Comparison of ENCODE assay signal across 15 cellular contexts in genomic region chr6:151140767-151141166, GRCh38.
DNase-seq lines count a peak whose midpoint lies in the region; ATAC-seq and TF ChIP-seq lines count a peak whose summit lies in the region.
"Had no signal": no experiment of that assay in that cellular context is flagged by ENCODE, and none has a peak within 500 bp of the region (broad histone marks: within the 10 kb centered on the region; RNA-seq: fewer than 3 reads in every experiment).

No MANE protein-coding gene starts in this region.

- no peaks in the 10 kb centered on the region for H3K36me3 ChIP-seq in upper lobe of left lung
- no peaks in the 10 kb centered on the region for H3K36me3 ChIP-seq in naive thymus-derived CD4-positive, alpha-beta T cell (ENCODE audit: control insufficient read depth in 2 of 3, insufficient read depth in 3 of 3, low read length in 3 of 3)
- H3K36me3 ChIP-seq: HAP-1 had no signal

- POLR2A ChIA-PET in naive thymus-derived CD4-positive, alpha-beta T cell (lab: Charles Lee): no interaction called here

- ATAC-seq in Right ventricle myocardium inferior (peak; percentile 63), left cardiac atrium (peak; percentile 38 to 70), upper lobe of left lung (ENCODE audit: low FRiP score in 2 of 2) (no peak)
- ATAC-seq in naive thymus-derived CD4-positive, alpha-beta T cell: no peak
- ATAC-seq: A549 had no signal

- no peak overlapping the region for H3K4me3 Mint-ChIP-seq in nephron
- no peak overlapping the region for H3K4me3 Mint-ChIP-seq in naive thymus-derived CD4-positive, alpha-beta T cell
- H3K4me3 Mint-ChIP-seq: CD4-positive, alpha-beta T cell had no signal

- WGBS in upper lobe of left lung, 2 donors: 97 to 100% methylated on average over 3 of the region's 3 CpGs

- H3K27ac ChIP-seq in upper lobe of left lung: no peak overlapping the region
- H3K27ac ChIP-seq in naive thymus-derived CD4-positive, alpha-beta T cell (ENCODE audit: low read depth, low read length): no peak overlapping the region
- H3K27ac ChIP-seq: 22Rv1, A549, C4-2B, GM23248 had no signal

- H3K27me3 Mint-ChIP-seq in nephron (ENCODE audit: low read depth): peaks cover 3% of the 10 kb centered on the region
- peaks cover 0 to 12% (median 5%) of the 10 kb centered on the region in 5 donors for H3K27me3 Mint-ChIP-seq in naive thymus-derived CD4-positive, alpha-beta T cell

- intact Hi-C loops in Right ventricle myocardium inferior (cut with DNase I): loop anchor here (10.0 kb wide), 2 partner anchors 126 to 184 kb away; no protein-coding TSS in a partner anchor
- intact Hi-C loops in cardiac septum (cut with DNase I): no loop called here
- intact Hi-C loops in left cardiac atrium (cut with DNase I): no loop called here
- intact Hi-C loops in naive thymus-derived CD4-positive, alpha-beta T cell (cut with micrococcal nuclease): no loop called here

- H3K9me3 Mint-ChIP-seq in nephron: no peaks in the 10 kb centered on the region
- H3K9me3 Mint-ChIP-seq in naive thymus-derived CD4-positive, alpha-beta T cell: no peaks in the 10 kb centered on the region
- H3K9me3 Mint-ChIP-seq: CD4-positive, alpha-beta T cell had no signal

- H3K36me3 Mint-ChIP-seq in nephron (ENCODE audit: low read depth): no peaks in the 10 kb centered on the region
- no peaks in the 10 kb centered on the region for H3K36me3 Mint-ChIP-seq in naive thymus-derived CD4-positive, alpha-beta T cell

- no peak for TF ChIP-seq EP300 in upper lobe of left lung (IDR thresholded peaks at IDR 0.05)

- H3K27ac Mint-ChIP-seq in nephron: peak overlapping the region; percentile 62 to 84 (median 79)
- no peak overlapping the region for H3K27ac Mint-ChIP-seq in naive thymus-derived CD4-positive, alpha-beta T cell
- H3K27ac Mint-ChIP-seq: CD4-positive, alpha-beta T cell had no signal

- peaks cover 0 to 14% (median 10%) of the 10 kb centered on the region in 4 donors for H3K4me1 ChIP-seq in upper lobe of left lung
- H3K4me1 ChIP-seq in naive thymus-derived CD4-positive, alpha-beta T cell (ENCODE audit: control insufficient read depth in 2 of 2, insufficient read depth in 2 of 2, low read length in 2 of 2): no peaks in the 10 kb centered on the region
- H3K4me1 ChIP-seq: A549, Caco-2 had no signal

- H3K4me1 Mint-ChIP-seq in nephron: peaks cover 72% of the 10 kb centered on the region
- no peaks in the 10 kb centered on the region for H3K4me1 Mint-ChIP-seq in naive thymus-derived CD4-positive, alpha-beta T cell

- DNase-seq in Right ventricle myocardium inferior (ENCODE audit: missing footprints) (no peak), cardiac septum (ENCODE audit: low spot score) (no peak), left cardiac atrium (no peak), T1000 (lab: John Stamatoyannopoulos, UW) (no peak), upper lobe of left lung (no peak)
- DNase-seq in naive thymus-derived CD4-positive, alpha-beta T cell: no peak
- DNase-seq: AML-193; Caco-2; CD4-positive, alpha-beta T cell; GM23248 had no signal

- no peak for TF ChIP-seq POLR2A in upper lobe of left lung (IDR thresholded peaks at IDR 0.05)

- H3K4me3 ChIP-seq in upper lobe of left lung: no peak overlapping the region
- no peak overlapping the region for H3K4me3 ChIP-seq in naive thymus-derived CD4-positive, alpha-beta T cell (ENCODE audit: low read length)
- H3K4me3 ChIP-seq: A549, GM23248, HAP-1 had no signal

- TF ChIP-seq CTCF in nephron (IDR thresholded peaks at IDR 0.05; ENCODE audit: unreplicated experiment in 3 of 3) (no peak), upper lobe of left lung (IDR thresholded peaks at IDR 0.05) (no peak)

- CTCF ChIA-PET in naive thymus-derived CD4-positive, alpha-beta T cell (lab: Charles Lee): no interaction called here

- no peaks in the 10 kb centered on the region for H3K27me3 ChIP-seq in upper lobe of left lung
- no peaks in the 10 kb centered on the region for H3K27me3 ChIP-seq in naive thymus-derived CD4-positive, alpha-beta T cell (ENCODE audit: control insufficient read depth in 2 of 2, insufficient read depth in 2 of 2, low read length in 2 of 2)

- no peaks in the 10 kb centered on the region for H3K9me3 ChIP-seq in upper lobe of left lung
- no peaks in the 10 kb centered on the region for H3K9me3 ChIP-seq in naive thymus-derived CD4-positive, alpha-beta T cell (ENCODE audit: control insufficient read depth in 2 of 3, low read length in 3 of 3)
- H3K9me3 ChIP-seq: A549, Caco-2, HAP-1 had no signal

Comparison
In these comparisons a context has a peak if more than half of its experiments do, and no peak if none do; other contexts are left out.
1. ATAC-seq: peak in Right ventricle myocardium inferior (single experiment) and left cardiac atrium (2 of 2); none in upper lobe of left lung (0 of 2) and naive thymus-derived CD4-positive, alpha-beta T cell (single experiment).
2. H3K27ac Mint-ChIP-seq: peak in nephron (3 of 3); none in naive thymus-derived CD4-positive, alpha-beta T cell (0 of 9).